8 cellular contexts compared by ENCODE assay signal in genomic region chr10:5948999-5949759, GRCh38. TPM values are rescaled to one million over a fixed set of nuclear protein-coding genes. Genes with fewer than 3 reads are reported as not detected.
DNase-seq lines count a peak whose midpoint lies in the region; ATAC-seq and TF ChIP-seq lines count a peak whose summit lies in the region.

No MANE protein-coding gene starts in this region.

- peak; percentile 93 for ATAC-seq in Panc1
- peak; percentile 66 for ATAC-seq in left colon
- ATAC-seq in GM21381 (IDR thresholded peaks at IDR 0.05; ENCODE audit: unreplicated experiment), result no peak

- in situ Hi-C loops in Panc1 (cut with HindIII; ENCODE audit: low pct_unique_long_range_greater_than_20kb, low sequenced_read_pairs), result no loop called here

- no peaks in the 10 kb centered on the region for H3K4me1 ChIP-seq in Panc1 (ENCODE audit: control insufficient read depth, insufficient read depth, low read length)
- H3K4me1 ChIP-seq in breast epithelium, result peaks cover 9 to 13% of the 10 kb centered on the region in 2 donors

- no peak for DNase-seq in GM12864 (ENCODE audit: low read depth)
- no peak for DNase-seq in Panc1 (ENCODE audit: low read depth, low spot score)
- peak in 1 of 2 donors; percentile 63 for DNase-seq in breast epithelium (ENCODE audit: low spot score in 2 of 2)
- DNase-seq in left colon, result peak; percentile 61 to 64
- DNase-seq in superior temporal gyrus (ENCODE audit: extremely low spot score), result peak; percentile 70
- no peak for DNase-seq in GF-D8 (lab: John Stamatoyannopoulos, UW)

- no peak overlapping the region for H3K4me3 ChIP-seq in GM12864 (ENCODE audit: low read depth, low read length)
- no peak overlapping the region for H3K4me3 ChIP-seq in Panc1 (ENCODE audit: low read depth in 2 of 2, low read length in 2 of 2)
- H3K4me3 ChIP-seq in breast epithelium, result no peak overlapping the region

- no peak for TF ChIP-seq POLR2A in breast epithelium (IDR thresholded peaks at IDR 0.05)

- H3K27me3 ChIP-seq in Panc1 (ENCODE audit: control insufficient read depth, insufficient read depth, low read length) (no peaks in the 10 kb centered on the region), breast epithelium (no peaks in the 10 kb centered on the region)

- POLR2A ChIA-PET in Panc1 (lab: Charles Lee), result no interaction called here

- intact Hi-C loops in Panc1 (cut with micrococcal nuclease; ENCODE audit: unreplicated experiment) (loop anchor here (2.0 to 10.0 kb wide), 2 partner anchors 106 to 138 kb away; no protein-coding TSS in a partner anchor), breast epithelium (cut with DNase I; ENCODE audit: low total_unique reads) (loop anchor here (10.0 kb wide), 1 partner anchor 136 kb away; the partner anchor contains the start of gene RBM17), left colon (cut with DNase I, micrococcal nuclease) (no loop called here)

- H3K36me3 ChIP-seq in Panc1 (ENCODE audit: control insufficient read depth, insufficient read depth, low read length) (no peaks in the 10 kb centered on the region), breast epithelium (no peaks in the 10 kb centered on the region)

- no TSS peak for BruUV-seq in Panc1 (replicated peaks; lab: Mats Ljungman, UMichigan)

- no peaks in the 10 kb centered on the region for H3K9me3 ChIP-seq in Panc1 (ENCODE audit: control insufficient read depth, insufficient read depth, low read depth, low read length)
- no peaks in the 10 kb centered on the region for H3K9me3 ChIP-seq in breast epithelium

- CTCF ChIA-PET in Panc1 (lab: Charles Lee), result no interaction called here

- peak; percentile 26 for TF ChIP-seq CTCF in 22Rv1 (IDR thresholded peaks at IDR 0.05)
- peak; percentile 44 for TF ChIP-seq CTCF in GM12864 (IDR thresholded peaks at IDR 0.05; ENCODE audit: low read depth, low read length, missing control alignments)
- peak; percentile 79 for TF ChIP-seq CTCF in Panc1 (IDR thresholded peaks at IDR 0.05)
- TF ChIP-seq CTCF in breast epithelium (IDR thresholded peaks at IDR 0.05), result peak in 2 of 3 donors; percentile 36 to 42

- H3K27ac ChIP-seq in 22Rv1, result no peak overlapping the region
- H3K27ac ChIP-seq in Panc1 (ENCODE audit: low read length), result no peak overlapping the region
- H3K27ac ChIP-seq in breast epithelium, result peak overlapping the region; percentile 87 to 91

RNA-seq across cellular contexts. Expression of gene IL15RA, which starts 28.2 kb away (rescaled TPM):
- 11.0 TPM for total RNA-seq in Panc1 (2021; ENCODE audit: unreplicated experiment)
- 11.1 TPM for polyA plus RNA-seq in Panc1 (2012; ENCODE audit: insufficient read length)
- 10 to 100 TPM; 15.1 to 35.7 (median 25.9) TPM for total RNA-seq in breast epithelium
- total RNA-seq in left colon, result 10 to 100 TPM; 15.4 to 19.6 TPM

RNA-seq across cellular contexts. Expression of gene FBH1, which starts 59.1 kb away (rescaled TPM):
- 50.5 TPM for total RNA-seq in Panc1 (2021; ENCODE audit: unreplicated experiment)
- polyA plus RNA-seq in Panc1 (2012; ENCODE audit: insufficient read length), result 44.0 TPM
- total RNA-seq in breast epithelium, result 100 to 1,000 TPM in 2 of 3 donors, 10 to 100 TPM in 1; 91.2 to 115 (median 109) TPM
- total RNA-seq in left colon, result 10 to 100 TPM; 75.3 to 89.7 TPM

RNA-seq across cellular contexts. Expression of gene ANKRD16, which starts 59.5 kb away (rescaled TPM):
- total RNA-seq in Panc1 (2021; ENCODE audit: unreplicated experiment), result 6.9 TPM
- 10.9 TPM for polyA plus RNA-seq in Panc1 (2012; ENCODE audit: insufficient read length)
- 10 to 100 TPM in 1 of 3 donors, 1 to 10 TPM in 2; 5.9 to 13.1 (median 8.8) TPM for total RNA-seq in breast epithelium
- 1 to 10 TPM; 6.7 to 7.1 TPM for total RNA-seq in left colon

Comparison
In these comparisons a context has a peak if more than half of its experiments do, and no peak if none do; other contexts are left out.
1. H3K27ac ChIP-seq: peak in breast epithelium (2 of 2); none in 22Rv1 (single experiment) and Panc1 (single experiment).
2. CTCF ChIP-seq: peak in every context shown above with its lines; median percentile 79 in Panc1; 44 in GM12864; 39 in breast epithelium; 26 in 22Rv1.
3. DNase-seq: peak in left colon (2 of 2) and superior temporal gyrus (single experiment); none in GM12864 (single experiment), Panc1 (single experiment) and GF-D8 (single experiment).
4. intact Hi-C loops: an anchor here in Panc1 (2.0 to 10.0 kb wide) and breast epithelium (10.0 kb wide); none called in left colon.